ENCODE assay signal across 28 cellular contexts in genomic region chr21:42664614-42665013, GRCh38.
"Had no signal": no experiment of that assay in that cellular context is flagged by ENCODE, and none has a peak within 500 bp of the region (broad histone marks: within the 10 kb centered on the region; RNA-seq: fewer than 3 reads in every experiment).

No MANE protein-coding gene starts in this region.

- H3K4me1 ChIP-seq: body of pancreas, foreskin keratinocyte, left lung, parathyroid adenoma, psoas muscle had no signal

- H3K4me3 ChIP-seq: adrenal gland, body of pancreas, cardiac muscle cell, coronary artery, esophagus muscularis mucosa, heart right ventricle, left lung, mucosa of descending colon, psoas muscle, thyroid gland had no signal

- H2AFZ ChIP-seq: parathyroid adenoma had no signal

- H3K9me3 ChIP-seq: adrenal gland, body of pancreas, esophagus muscularis mucosa, heart right ventricle, left lung, mucosa of descending colon, psoas muscle, thyroid gland had no signal

- H3K27me3 Mint-ChIP-seq: activated CD4-positive, alpha-beta T cell treated with anti-CD3 and anti-CD28 coated beads for 36 hours; activated CD8-positive, alpha-beta memory T cell treated with anti-CD3 and anti-CD28 coated beads, Interleukin-2, amount 10 ng/mL, durations not matched to agents 7 days and 5 days; stimulated activated naive CD8-positive, alpha-beta T cell treated with anti-CD3 and anti-CD28 coated beads, Interleukin-15, Interleukin-2, amounts not matched to agents 100 ng/mL and 50 ng/mL, for 24 hours; T-helper 17 cell had no signal

- ATAC-seq: activated CD4-positive, alpha-beta T cell treated with anti-CD3 and anti-CD28 coated beads for 36 hours; activated CD8-positive, alpha-beta memory T cell treated with anti-CD3 and anti-CD28 coated beads, Interleukin-2, amount 10 ng/mL, durations not matched to agents 7 days and 5 days; activated CD8-positive, alpha-beta T cell treated with anti-CD3 and anti-CD28 coated beads, Interleukin-2, amount 10 ng/mL, durations not matched to agents 7 days and 5 days; activated naive CD4-positive, alpha-beta T cell treated with anti-CD3 and anti-CD28 coated beads, Interleukin-2, amount 50 U/mL, for 72 hours; activated T-cell treated with anti-CD3 and anti-CD28 coated beads, Interleukin-2, amount 50 U/mL, for 72 hours; body of pancreas; foreskin keratinocyte; left lung; psoas muscle; SK-N-SH treated with all-trans-retinoic acid at 6 μM for 48 hours; T-helper 17 cell had no signal

- H3K36me3 Mint-ChIP-seq: activated CD8-positive, alpha-beta memory T cell treated with anti-CD3 and anti-CD28 coated beads, Interleukin-2, amount 10 ng/mL, durations not matched to agents 7 days and 5 days; activated naive CD4-positive, alpha-beta T cell treated with anti-CD3 and anti-CD28 coated beads, Interleukin-2, amount 50 U/mL, for 72 hours had no signal

- H3K4me3 Mint-ChIP-seq: activated B cell treated with CpG ODN at 0.5 μM for 24 hours; activated CD4-positive, alpha-beta T cell treated with anti-CD3 and anti-CD28 coated beads for 36 hours; activated CD8-positive, alpha-beta memory T cell treated with anti-CD3 and anti-CD28 coated beads, Interleukin-2, amount 10 ng/mL, durations not matched to agents 7 days and 5 days; activated CD8-positive, alpha-beta T cell treated with anti-CD3 and anti-CD28 coated beads, Interleukin-2, amount 10 ng/mL, durations not matched to agents 7 days and 5 days; activated T-cell treated with anti-CD3 and anti-CD28 coated beads, Interleukin-2, amount 50 U/mL, for 72 hours; stimulated activated naive CD8-positive, alpha-beta T cell treated with anti-CD3 and anti-CD28 coated beads, Interleukin-15, Interleukin-2, amounts not matched to agents 100 ng/mL and 50 ng/mL, for 24 hours; T-helper 17 cell had no signal

- DNase-seq: activated B cell treated with CpG ODN at 0.5 μM for 24 hours; activated CD4-positive, alpha-beta T cell treated with anti-CD3 and anti-CD28 coated beads for 36 hours; activated CD8-positive, alpha-beta memory T cell treated with anti-CD3 and anti-CD28 coated beads, Interleukin-2, amount 10 ng/mL, durations not matched to agents 7 days and 5 days; activated CD8-positive, alpha-beta T cell treated with anti-CD3 and anti-CD28 coated beads, Interleukin-2, amount 10 ng/mL, durations not matched to agents 7 days and 5 days; activated naive CD4-positive, alpha-beta T cell; activated T-cell treated with anti-CD3 and anti-CD28 coated beads for 4 hours; activated T-cell treated with anti-CD3 and anti-CD28 coated beads, Interleukin-2, amount 50 U/mL, for 72 hours; aorta; body of pancreas; foreskin keratinocyte; heart right ventricle; occipital lobe; psoas muscle; stimulated activated CD4-positive, alpha-beta T cell treated with anti-CD3 and anti-CD28 coated beads, Interleukin-12 subunit alpha, Interleukin-12 subunit beta, amount 100 ng/mL, for 4 hours; stimulated activated CD4-positive, alpha-beta T cell treated with anti-CD3 and anti-CD28 coated beads, Interleukin-4, amount 100 ng/mL, for 1 hour; T-helper 17 cell; T1000; thyroid gland had no signal

- H3K27ac Mint-ChIP-seq: activated B cell treated with CpG ODN at 0.5 μM for 24 hours; activated CD4-positive, alpha-beta T cell treated with anti-CD3 and anti-CD28 coated beads for 36 hours; activated CD8-positive, alpha-beta memory T cell treated with anti-CD3 and anti-CD28 coated beads, Interleukin-2, amount 10 ng/mL, durations not matched to agents 7 days and 5 days; activated CD8-positive, alpha-beta T cell treated with anti-CD3 and anti-CD28 coated beads, Interleukin-2, amount 10 ng/mL, durations not matched to agents 7 days and 5 days; activated T-cell treated with anti-CD3 and anti-CD28 coated beads, Interleukin-2, amount 50 U/mL, for 72 hours; stimulated activated naive CD8-positive, alpha-beta T cell treated with anti-CD3 and anti-CD28 coated beads, Interleukin-15, Interleukin-2, amounts not matched to agents 100 ng/mL and 50 ng/mL, for 24 hours; T-helper 17 cell had no signal

- H3K27me3 ChIP-seq: adrenal gland, body of pancreas, cardiac muscle cell, esophagus muscularis mucosa, left lung, thyroid gland had no signal

- H3K4me1 Mint-ChIP-seq: activated CD4-positive, alpha-beta T cell treated with anti-CD3 and anti-CD28 coated beads for 36 hours; activated CD8-positive, alpha-beta memory T cell treated with anti-CD3 and anti-CD28 coated beads, Interleukin-2, amount 10 ng/mL, durations not matched to agents 7 days and 5 days had no signal

- H3K36me3 ChIP-seq: adrenal gland, cardiac muscle cell, heart right ventricle, left lung, thyroid gland had no signal

- H3K27ac ChIP-seq: body of pancreas, cardiac muscle cell, coronary artery, foreskin keratinocyte, heart right ventricle, left lung, parathyroid adenoma, psoas muscle, thyroid gland had no signal

- H3K9ac ChIP-seq: parathyroid adenoma had no signal

- H3K9me3 Mint-ChIP-seq: activated B cell treated with CpG ODN at 0.5 μM for 24 hours; activated naive CD4-positive, alpha-beta T cell treated with anti-CD3 and anti-CD28 coated beads, Interleukin-2, amount 50 U/mL, for 72 hours; activated T-cell treated with anti-CD3 and anti-CD28 coated beads, Interleukin-2, amount 50 U/mL, for 72 hours; stimulated activated naive CD8-positive, alpha-beta T cell treated with anti-CD3 and anti-CD28 coated beads, Interleukin-15, Interleukin-2, amounts not matched to agents 100 ng/mL and 50 ng/mL, for 24 hours had no signal
